ENCODE assay signal across 1 cellular context in the genomic region with DNA sequence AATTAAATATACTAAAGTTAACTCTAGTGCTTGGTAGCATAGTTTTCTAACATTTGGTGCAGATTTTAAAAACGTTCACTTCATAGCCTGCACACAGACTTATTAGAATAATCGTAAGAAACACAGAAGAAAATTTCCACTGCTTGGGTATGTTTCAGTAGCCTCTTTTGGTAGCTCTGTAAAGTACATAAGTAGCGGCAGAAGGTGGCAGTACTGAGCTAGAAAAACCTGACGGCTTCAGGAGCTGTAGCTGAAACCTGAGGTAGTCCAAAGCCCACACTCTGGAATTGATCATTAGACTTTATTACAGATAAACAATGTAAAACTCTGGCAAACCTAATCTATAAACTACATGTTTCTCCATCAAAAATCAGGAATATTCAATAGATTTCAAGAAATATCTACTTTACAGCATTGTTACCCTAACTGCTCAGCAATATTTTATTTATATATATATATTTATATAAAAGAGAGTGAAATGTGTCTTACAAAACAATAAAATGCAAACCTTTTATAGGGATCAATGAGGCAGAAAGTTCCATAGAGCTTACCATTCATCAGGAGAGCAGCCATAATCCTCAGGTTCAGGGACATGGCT.
TF ChIP-seq lines count a peak whose summit lies in the region.

No MANE protein-coding gene starts in this region.

TF ChIP-seq in WTC11, 78 proteins besides CTCF, POLR2A, EP300 and RAD21 (continued from another document):
- TF ChIP-seq, protein P1, sequence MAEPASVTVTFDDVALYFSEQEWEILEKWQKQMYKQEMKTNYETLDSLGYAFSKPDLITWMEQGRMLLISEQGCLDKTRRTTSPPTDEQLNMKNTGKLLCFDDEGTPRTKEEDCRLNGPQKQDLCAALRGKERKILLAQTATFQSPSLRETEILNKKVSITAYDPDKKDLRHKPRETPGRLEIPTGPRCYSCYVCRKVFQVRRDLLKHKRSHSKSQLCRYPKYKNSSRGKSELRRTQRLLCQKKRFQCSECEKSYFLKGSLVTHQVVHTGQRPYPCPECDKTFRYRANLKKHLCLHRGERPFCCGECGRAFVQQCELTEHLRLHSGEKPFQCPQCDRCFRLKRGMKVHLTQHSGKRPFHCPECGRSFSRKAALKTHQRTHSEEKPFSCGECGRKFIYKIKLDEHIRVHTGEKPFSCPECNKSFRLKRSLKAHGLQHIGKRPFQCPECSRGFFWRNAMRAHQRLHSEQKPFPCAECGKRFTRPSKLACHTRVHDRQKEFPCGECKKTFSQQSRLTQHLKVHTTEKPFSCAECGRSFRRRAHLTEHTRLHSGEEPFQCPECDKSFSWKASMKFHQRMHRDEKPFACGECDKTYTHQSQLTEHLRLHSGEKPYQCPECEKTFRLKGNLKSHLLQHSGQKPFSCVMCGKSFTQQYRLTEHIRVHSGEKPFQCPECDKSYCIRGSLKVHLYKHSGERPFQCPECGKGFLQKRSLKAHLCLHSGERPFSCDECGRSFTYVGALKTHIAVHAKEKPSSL (CRISPR knock-in tag; conservative IDR thresholded peaks at IDR 0.05): no peak
- TF ChIP-seq, protein P2, sequence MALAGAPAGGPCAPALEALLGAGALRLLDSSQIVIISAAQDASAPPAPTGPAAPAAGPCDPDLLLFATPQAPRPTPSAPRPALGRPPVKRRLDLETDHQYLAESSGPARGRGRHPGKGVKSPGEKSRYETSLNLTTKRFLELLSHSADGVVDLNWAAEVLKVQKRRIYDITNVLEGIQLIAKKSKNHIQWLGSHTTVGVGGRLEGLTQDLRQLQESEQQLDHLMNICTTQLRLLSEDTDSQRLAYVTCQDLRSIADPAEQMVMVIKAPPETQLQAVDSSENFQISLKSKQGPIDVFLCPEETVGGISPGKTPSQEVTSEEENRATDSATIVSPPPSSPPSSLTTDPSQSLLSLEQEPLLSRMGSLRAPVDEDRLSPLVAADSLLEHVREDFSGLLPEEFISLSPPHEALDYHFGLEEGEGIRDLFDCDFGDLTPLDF (CRISPR knock-in tag; IDR thresholded peaks at IDR 0.05): no peak
- TF ChIP-seq CBFB (CRISPR knock-in tag; IDR thresholded peaks at IDR 0.05; ENCODE audit: low read depth): no peak
- TF ChIP-seq, protein P3, sequence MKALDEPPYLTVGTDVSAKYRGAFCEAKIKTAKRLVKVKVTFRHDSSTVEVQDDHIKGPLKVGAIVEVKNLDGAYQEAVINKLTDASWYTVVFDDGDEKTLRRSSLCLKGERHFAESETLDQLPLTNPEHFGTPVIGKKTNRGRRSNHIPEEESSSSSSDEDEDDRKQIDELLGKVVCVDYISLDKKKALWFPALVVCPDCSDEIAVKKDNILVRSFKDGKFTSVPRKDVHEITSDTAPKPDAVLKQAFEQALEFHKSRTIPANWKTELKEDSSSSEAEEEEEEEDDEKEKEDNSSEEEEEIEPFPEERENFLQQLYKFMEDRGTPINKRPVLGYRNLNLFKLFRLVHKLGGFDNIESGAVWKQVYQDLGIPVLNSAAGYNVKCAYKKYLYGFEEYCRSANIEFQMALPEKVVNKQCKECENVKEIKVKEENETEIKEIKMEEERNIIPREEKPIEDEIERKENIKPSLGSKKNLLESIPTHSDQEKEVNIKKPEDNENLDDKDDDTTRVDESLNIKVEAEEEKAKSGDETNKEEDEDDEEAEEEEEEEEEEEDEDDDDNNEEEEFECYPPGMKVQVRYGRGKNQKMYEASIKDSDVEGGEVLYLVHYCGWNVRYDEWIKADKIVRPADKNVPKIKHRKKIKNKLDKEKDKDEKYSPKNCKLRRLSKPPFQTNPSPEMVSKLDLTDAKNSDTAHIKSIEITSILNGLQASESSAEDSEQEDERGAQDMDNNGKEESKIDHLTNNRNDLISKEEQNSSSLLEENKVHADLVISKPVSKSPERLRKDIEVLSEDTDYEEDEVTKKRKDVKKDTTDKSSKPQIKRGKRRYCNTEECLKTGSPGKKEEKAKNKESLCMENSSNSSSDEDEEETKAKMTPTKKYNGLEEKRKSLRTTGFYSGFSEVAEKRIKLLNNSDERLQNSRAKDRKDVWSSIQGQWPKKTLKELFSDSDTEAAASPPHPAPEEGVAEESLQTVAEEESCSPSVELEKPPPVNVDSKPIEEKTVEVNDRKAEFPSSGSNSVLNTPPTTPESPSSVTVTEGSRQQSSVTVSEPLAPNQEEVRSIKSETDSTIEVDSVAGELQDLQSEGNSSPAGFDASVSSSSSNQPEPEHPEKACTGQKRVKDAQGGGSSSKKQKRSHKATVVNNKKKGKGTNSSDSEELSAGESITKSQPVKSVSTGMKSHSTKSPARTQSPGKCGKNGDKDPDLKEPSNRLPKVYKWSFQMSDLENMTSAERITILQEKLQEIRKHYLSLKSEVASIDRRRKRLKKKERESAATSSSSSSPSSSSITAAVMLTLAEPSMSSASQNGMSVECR (CRISPR knock-in tag; IDR thresholded peaks at IDR 0.05; ENCODE audit: borderline replicate concordance): no peak
- no peak for TF ChIP-seq TEAD4 (CRISPR knock-in tag; IDR thresholded peaks at IDR 0.05)
- TF ChIP-seq TP53 (CRISPR knock-in tag; IDR thresholded peaks at IDR 0.05): no peak
- TF ChIP-seq AR (CRISPR knock-in tag; IDR thresholded peaks at IDR 0.05): no peak
- no peak for TF ChIP-seq EMX1 (CRISPR knock-in tag; IDR thresholded peaks at IDR 0.05)
- TF ChIP-seq NFYB (CRISPR knock-in tag; conservative IDR thresholded peaks at IDR 0.05; ENCODE audit: low read depth): no peak
- TF ChIP-seq NFATC4 (CRISPR knock-in tag; IDR thresholded peaks at IDR 0.05): no peak
TF ChIP-seq in WTC11: peak in this region for 0.
